In genomic region chr6:143872211-143872610, GRCh38 we compare ENCODE assay signal across 9 cellular contexts. TPM values are rescaled to one million over a fixed set of nuclear protein-coding genes. Genes with fewer than 3 reads are reported as not detected.
DNase-seq lines count a peak whose midpoint lies in the region; ATAC-seq and TF ChIP-seq lines count a peak whose summit lies in the region.
"Had no signal": no experiment of that assay in that cellular context is flagged by ENCODE, and none has a peak within 500 bp of the region (broad histone marks: within the 10 kb centered on the region; RNA-seq: fewer than 3 reads in every experiment).

No MANE protein-coding gene starts in this region.

- peak overlapping the region in 1 of 3 donors; percentile 37 for H3K27ac Mint-ChIP-seq in CD4-positive, CD25-positive, alpha-beta regulatory T cell
- peak overlapping the region; percentile 48 for H3K27ac Mint-ChIP-seq in activated T-helper 17 cell treated with anti-CD3 and anti-CD28 coated beads, Interleukin-2, amount 50 U/mL, for 72 hours

- peak in 1 of 2 donors; percentile 60 for ATAC-seq in CD4-positive, CD25-positive, alpha-beta regulatory T cell (ENCODE audit: low read depth in 2 of 2)
- ATAC-seq in GM19351 (IDR thresholded peaks at IDR 0.05; ENCODE audit: unreplicated experiment) (peak; percentile 100), HG03045 (IDR thresholded peaks at IDR 0.05; ENCODE audit: unreplicated experiment) (peak; percentile 95), upper lobe of left lung (ENCODE audit: low FRiP score in 2 of 2) (no peak)
- peak; percentile 100 for ATAC-seq in activated T-helper 17 cell treated with anti-CD3 and anti-CD28 coated beads, Interleukin-2, amount 50 U/mL, for 72 hours (replicated peaks)

- TF ChIP-seq CTCF in upper lobe of left lung (IDR thresholded peaks at IDR 0.05) (no peak), ovary (IDR thresholded peaks at IDR 0.05) (no peak)

- intact Hi-C loops in ovary (cut with DNase I), result no loop called here

- H3K27me3 ChIP-seq in CD4-positive, CD25-positive, alpha-beta regulatory T cell (ENCODE audit: control insufficient read depth, insufficient read depth, low read length), result no peaks in the 10 kb centered on the region
- H3K27me3 ChIP-seq in MG63 (no peaks in the 10 kb centered on the region), upper lobe of left lung (no peaks in the 10 kb centered on the region), ovary (no peaks in the 10 kb centered on the region)
- H3K27me3 ChIP-seq: BLaER1 had no signal

- H3K27ac ChIP-seq in CD4-positive, CD25-positive, alpha-beta regulatory T cell (ENCODE audit: insufficient read depth, low read length, poor library complexity, severe bottlenecking), result no peak overlapping the region
- no peak overlapping the region for H3K27ac ChIP-seq in upper lobe of left lung
- H3K27ac ChIP-seq in ovary, result no peak overlapping the region
- H3K27ac ChIP-seq: BLaER1 had no signal

- no peaks in the 10 kb centered on the region for H3K4me1 ChIP-seq in CD4-positive, CD25-positive, alpha-beta regulatory T cell (ENCODE audit: control insufficient read depth, insufficient read depth, low read length, poor library complexity, severe bottlenecking)
- H3K4me1 ChIP-seq in upper lobe of left lung (no peaks in the 10 kb centered on the region), ovary (ENCODE audit: insufficient read depth) (no peaks in the 10 kb centered on the region)
- H3K4me1 ChIP-seq: BLaER1 had no signal

- H3K36me3 Mint-ChIP-seq in CD4-positive, CD25-positive, alpha-beta regulatory T cell, result peaks cover 9% of the 10 kb centered on the region
- H3K36me3 Mint-ChIP-seq in activated T-helper 17 cell treated with anti-CD3 and anti-CD28 coated beads, Interleukin-2, amount 50 U/mL, for 72 hours (ENCODE audit: low read depth), result no peaks in the 10 kb centered on the region

- H3K9me3 ChIP-seq in CD4-positive, CD25-positive, alpha-beta regulatory T cell (ENCODE audit: control insufficient read depth in 2 of 2, low read length in 2 of 2), result no peaks in the 10 kb centered on the region
- no peaks in the 10 kb centered on the region; the same call in none of the 2 replicates for H3K9me3 ChIP-seq in MG63
- H3K9me3 ChIP-seq in upper lobe of left lung, result peaks cover 0 to 7% (median 0%) of the 10 kb centered on the region in 4 donors
- no peaks in the 10 kb centered on the region for H3K9me3 ChIP-seq in ovary

- H3K4me3 ChIP-seq in CD4-positive, CD25-positive, alpha-beta regulatory T cell (ENCODE audit: low read depth, low read length), result no peak overlapping the region
- H3K4me3 ChIP-seq in MG63, result no peak overlapping the region
- no peak overlapping the region for H3K4me3 ChIP-seq in upper lobe of left lung
- no peak overlapping the region for H3K4me3 ChIP-seq in ovary
- H3K4me3 ChIP-seq: BLaER1 had no signal

- no peak for TF ChIP-seq POLR2A in upper lobe of left lung (IDR thresholded peaks at IDR 0.05)
- TF ChIP-seq POLR2A in ovary (IDR thresholded peaks at IDR 0.05), result no peak

- peaks cover 0 to 10% (median 3%) of the 10 kb centered on the region in 7 donors for H3K9me3 Mint-ChIP-seq in CD4-positive, CD25-positive, alpha-beta regulatory T cell
- peaks cover 13% of the 10 kb centered on the region for H3K9me3 Mint-ChIP-seq in activated T-helper 17 cell treated with anti-CD3 and anti-CD28 coated beads, Interleukin-2, amount 50 U/mL, for 72 hours

- H3K27me3 Mint-ChIP-seq in CD4-positive, CD25-positive, alpha-beta regulatory T cell, result no peaks in the 10 kb centered on the region
- no peaks in the 10 kb centered on the region for H3K27me3 Mint-ChIP-seq in activated T-helper 17 cell treated with anti-CD3 and anti-CD28 coated beads, Interleukin-2, amount 50 U/mL, for 72 hours

- whole genome bisulfite sequencing in upper lobe of left lung, 2 donors, result 80% methylated on average over 2 of the region's 2 CpGs
- 83 to 93% (median 84%) methylated on average over 2 of the region's 2 CpGs for WGBS in ovary, 3 donors

- TF ChIP-seq EP300 in upper lobe of left lung (IDR thresholded peaks at IDR 0.05) (no peak), ovary (IDR thresholded peaks at IDR 0.05) (no peak)

- H3K36me3 ChIP-seq in CD4-positive, CD25-positive, alpha-beta regulatory T cell (ENCODE audit: control insufficient read depth, insufficient read depth, low read length), result no peaks in the 10 kb centered on the region
- no peaks in the 10 kb centered on the region for H3K36me3 ChIP-seq in MG63
- no peaks in the 10 kb centered on the region for H3K36me3 ChIP-seq in upper lobe of left lung
- no peaks in the 10 kb centered on the region for H3K36me3 ChIP-seq in ovary
- H3K36me3 ChIP-seq: BLaER1 had no signal

- peak in 2 of 3 donors; percentile 5 to 70 for DNase-seq in CD4-positive, CD25-positive, alpha-beta regulatory T cell
- no peak for DNase-seq in MG63
- no peak for DNase-seq in upper lobe of left lung
- DNase-seq in ovary, result no peak
- no peak for DNase-seq in activated CD8-positive, alpha-beta memory T cell treated with anti-CD3 and anti-CD28 coated beads, Interleukin-2, amount 50 U/mL, for 48 hours

- H3K4me1 Mint-ChIP-seq in CD4-positive, CD25-positive, alpha-beta regulatory T cell, result peaks cover 0 to 18% (median 5%) of the 10 kb centered on the region in 4 donors
- H3K4me1 Mint-ChIP-seq in activated T-helper 17 cell treated with anti-CD3 and anti-CD28 coated beads, Interleukin-2, amount 50 U/mL, for 72 hours, result peaks cover 10% of the 10 kb centered on the region

- H3K4me3 Mint-ChIP-seq in CD4-positive, CD25-positive, alpha-beta regulatory T cell, result no peak overlapping the region
- H3K4me3 Mint-ChIP-seq in activated T-helper 17 cell treated with anti-CD3 and anti-CD28 coated beads, Interleukin-2, amount 50 U/mL, for 72 hours, result no peak overlapping the region

RNA-seq across cellular contexts. Expression of gene ZC2HC1B, which starts 7.9 kb away (rescaled TPM):
- not detected for total RNA-seq in CD4-positive, CD25-positive, alpha-beta regulatory T cell
- polyA plus RNA-seq in CD4-positive, CD25-positive, alpha-beta regulatory T cell, result not detected
- not detected for total RNA-seq in activated T-helper 17 cell treated with anti-CD3 and anti-CD28 coated beads, Interleukin-2, amount 50 U/mL, for 72 hours
- total RNA-seq in MG63 (2014; rRNA removed; shearing (Covaris generic); ENCODE audit: low replicate concordance), result not detected in 2 replicates
- not detected for total RNA-seq in upper lobe of left lung
- under 1 TPM in 1 of 7 donors, not detected in 6; 0.50 TPM for total RNA-seq in ovary
- not detected for polyA plus RNA-seq in ovary

RNA-seq across cellular contexts. Expression of gene LTV1, which starts 29.1 kb away (rescaled TPM):
- total RNA-seq in CD4-positive, CD25-positive, alpha-beta regulatory T cell, result 24.2 TPM
- 10 to 100 TPM; 17.4 to 24.0 (median 18.7) TPM for polyA plus RNA-seq in CD4-positive, CD25-positive, alpha-beta regulatory T cell
- total RNA-seq in activated T-helper 17 cell treated with anti-CD3 and anti-CD28 coated beads, Interleukin-2, amount 50 U/mL, for 72 hours, result 10 to 100 TPM; 16.6 to 40.3 TPM
- 41.6 and 59.7 TPM in 2 replicates for total RNA-seq in MG63 (2014; rRNA removed; shearing (Covaris generic); ENCODE audit: low replicate concordance)
- total RNA-seq in upper lobe of left lung, result 10 to 100 TPM; 18.7 to 29.3 (median 21.5) TPM
- 10 to 100 TPM; 11.0 to 36.3 (median 20.4) TPM for total RNA-seq in ovary
- 10 to 100 TPM; 17.4 to 21.7 TPM for polyA plus RNA-seq in ovary

Comparison
In these comparisons a context has a peak if more than half of its experiments do, and no peak if none do; other contexts are left out.
1. ATAC-seq: peak in GM19351 (single experiment), HG03045 (single experiment) and activated T-helper 17 cell treated with anti-CD3 and anti-CD28 coated beads, Interleukin-2, amount 50 U/mL, for 72 hours (single experiment); none in upper lobe of left lung (0 of 2).
2. DNase-seq: peak in CD4-positive, CD25-positive, alpha-beta regulatory T cell (2 of 3); none in MG63 (single experiment), upper lobe of left lung (0 of 2), ovary (0 of 5) and activated CD8-positive, alpha-beta memory T cell treated with anti-CD3 and anti-CD28 coated beads, Interleukin-2, amount 50 U/mL, for 48 hours (single experiment).